ENCODE assay signal across 1 cellular context in genomic region chr1:204494281-204495077, GRCh38.
A peak's percentile ranks its signal among the peaks of the same experiment; 100 is the strongest.
TF ChIP-seq lines count a peak whose summit lies in the region.

A gene with protein sequence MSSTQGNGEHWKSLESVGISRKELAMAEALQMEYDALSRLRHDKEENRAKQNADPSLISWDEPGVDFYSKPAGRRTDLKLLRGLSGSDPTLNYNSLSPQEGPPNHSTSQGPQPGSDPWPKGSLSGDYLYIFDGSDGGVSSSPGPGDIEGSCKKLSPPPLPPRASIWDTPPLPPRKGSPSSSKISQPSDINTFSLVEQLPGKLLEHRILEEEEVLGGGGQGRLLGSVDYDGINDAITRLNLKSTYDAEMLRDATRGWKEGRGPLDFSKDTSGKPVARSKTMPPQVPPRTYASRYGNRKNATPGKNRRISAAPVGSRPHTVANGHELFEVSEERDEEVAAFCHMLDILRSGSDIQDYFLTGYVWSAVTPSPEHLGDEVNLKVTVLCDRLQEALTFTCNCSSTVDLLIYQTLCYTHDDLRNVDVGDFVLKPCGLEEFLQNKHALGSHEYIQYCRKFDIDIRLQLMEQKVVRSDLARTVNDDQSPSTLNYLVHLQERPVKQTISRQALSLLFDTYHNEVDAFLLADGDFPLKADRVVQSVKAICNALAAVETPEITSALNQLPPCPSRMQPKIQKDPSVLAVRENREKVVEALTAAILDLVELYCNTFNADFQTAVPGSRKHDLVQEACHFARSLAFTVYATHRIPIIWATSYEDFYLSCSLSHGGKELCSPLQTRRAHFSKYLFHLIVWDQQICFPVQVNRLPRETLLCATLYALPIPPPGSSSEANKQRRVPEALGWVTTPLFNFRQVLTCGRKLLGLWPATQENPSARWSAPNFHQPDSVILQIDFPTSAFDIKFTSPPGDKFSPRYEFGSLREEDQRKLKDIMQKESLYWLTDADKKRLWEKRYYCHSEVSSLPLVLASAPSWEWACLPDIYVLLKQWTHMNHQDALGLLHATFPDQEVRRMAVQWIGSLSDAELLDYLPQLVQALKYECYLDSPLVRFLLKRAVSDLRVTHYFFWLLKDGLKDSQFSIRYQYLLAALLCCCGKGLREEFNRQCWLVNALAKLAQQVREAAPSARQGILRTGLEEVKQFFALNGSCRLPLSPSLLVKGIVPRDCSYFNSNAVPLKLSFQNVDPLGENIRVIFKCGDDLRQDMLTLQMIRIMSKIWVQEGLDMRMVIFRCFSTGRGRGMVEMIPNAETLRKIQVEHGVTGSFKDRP (N-terminal part only) (minus strand): TSS chr1:204494805. CDS start chr1:204469802, 25,003 bp downstream.

TF ChIP-seq in GM12878, 131 proteins besides CTCF, POLR2A, EP300 and RAD21 (continued from another document and continues in another):
- TF ChIP-seq, protein P1, sequence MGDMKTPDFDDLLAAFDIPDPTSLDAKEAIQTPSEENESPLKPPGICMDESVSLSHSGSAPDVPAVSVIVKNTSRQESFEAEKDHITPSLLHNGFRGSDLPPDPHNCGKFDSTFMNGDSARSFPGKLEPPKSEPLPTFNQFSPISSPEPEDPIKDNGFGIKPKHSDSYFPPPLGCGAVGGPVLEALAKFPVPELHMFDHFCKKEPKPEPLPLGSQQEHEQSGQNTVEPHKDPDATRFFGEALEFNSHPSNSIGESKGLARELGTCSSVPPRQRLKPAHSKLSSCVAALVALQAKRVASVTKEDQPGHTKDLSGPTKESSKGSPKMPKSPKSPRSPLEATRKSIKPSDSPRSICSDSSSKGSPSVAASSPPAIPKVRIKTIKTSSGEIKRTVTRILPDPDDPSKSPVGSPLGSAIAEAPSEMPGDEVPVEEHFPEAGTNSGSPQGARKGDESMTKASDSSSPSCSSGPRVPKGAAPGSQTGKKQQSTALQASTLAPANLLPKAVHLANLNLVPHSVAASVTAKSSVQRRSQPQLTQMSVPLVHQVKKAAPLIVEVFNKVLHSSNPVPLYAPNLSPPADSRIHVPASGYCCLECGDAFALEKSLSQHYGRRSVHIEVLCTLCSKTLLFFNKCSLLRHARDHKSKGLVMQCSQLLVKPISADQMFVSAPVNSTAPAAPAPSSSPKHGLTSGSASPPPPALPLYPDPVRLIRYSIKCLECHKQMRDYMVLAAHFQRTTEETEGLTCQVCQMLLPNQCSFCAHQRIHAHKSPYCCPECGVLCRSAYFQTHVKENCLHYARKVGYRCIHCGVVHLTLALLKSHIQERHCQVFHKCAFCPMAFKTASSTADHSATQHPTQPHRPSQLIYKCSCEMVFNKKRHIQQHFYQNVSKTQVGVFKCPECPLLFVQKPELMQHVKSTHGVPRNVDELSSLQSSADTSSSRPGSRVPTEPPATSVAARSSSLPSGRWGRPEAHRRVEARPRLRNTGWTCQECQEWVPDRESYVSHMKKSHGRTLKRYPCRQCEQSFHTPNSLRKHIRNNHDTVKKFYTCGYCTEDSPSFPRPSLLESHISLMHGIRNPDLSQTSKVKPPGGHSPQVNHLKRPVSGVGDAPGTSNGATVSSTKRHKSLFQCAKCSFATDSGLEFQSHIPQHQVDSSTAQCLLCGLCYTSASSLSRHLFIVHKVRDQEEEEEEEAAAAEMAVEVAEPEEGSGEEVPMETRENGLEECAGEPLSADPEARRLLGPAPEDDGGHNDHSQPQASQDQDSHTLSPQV (IDR thresholded peaks at IDR 0.05) = 0 out of 2 replicates have a peak, but pooled peaks have one; percentile 64
- no peak for TF ChIP-seq YBX1 (IDR thresholded peaks at IDR 0.05)
- TF ChIP-seq RELA (IDR thresholded peaks at IDR 0.05; ENCODE audit: borderline replicate concordance, partially characterized antibody) = peak; percentile 13
- peak; percentile 54 for TF ChIP-seq NKRF (conservative IDR thresholded peaks at IDR 0.05)
- peak; percentile 1 for TF ChIP-seq BCL3 (IDR thresholded peaks at IDR 0.05; ENCODE audit: borderline replicate concordance, insufficient read depth, low read depth, low read length, poor library complexity, severe bottlenecking)
- TF ChIP-seq SKIL (IDR thresholded peaks at IDR 0.05; ENCODE audit: low read depth, poor library complexity, severe bottlenecking) = peak; percentile 79
- TF ChIP-seq STAT1 (conservative IDR thresholded peaks at IDR 0.05) = no peak
- TF ChIP-seq, protein P2, sequence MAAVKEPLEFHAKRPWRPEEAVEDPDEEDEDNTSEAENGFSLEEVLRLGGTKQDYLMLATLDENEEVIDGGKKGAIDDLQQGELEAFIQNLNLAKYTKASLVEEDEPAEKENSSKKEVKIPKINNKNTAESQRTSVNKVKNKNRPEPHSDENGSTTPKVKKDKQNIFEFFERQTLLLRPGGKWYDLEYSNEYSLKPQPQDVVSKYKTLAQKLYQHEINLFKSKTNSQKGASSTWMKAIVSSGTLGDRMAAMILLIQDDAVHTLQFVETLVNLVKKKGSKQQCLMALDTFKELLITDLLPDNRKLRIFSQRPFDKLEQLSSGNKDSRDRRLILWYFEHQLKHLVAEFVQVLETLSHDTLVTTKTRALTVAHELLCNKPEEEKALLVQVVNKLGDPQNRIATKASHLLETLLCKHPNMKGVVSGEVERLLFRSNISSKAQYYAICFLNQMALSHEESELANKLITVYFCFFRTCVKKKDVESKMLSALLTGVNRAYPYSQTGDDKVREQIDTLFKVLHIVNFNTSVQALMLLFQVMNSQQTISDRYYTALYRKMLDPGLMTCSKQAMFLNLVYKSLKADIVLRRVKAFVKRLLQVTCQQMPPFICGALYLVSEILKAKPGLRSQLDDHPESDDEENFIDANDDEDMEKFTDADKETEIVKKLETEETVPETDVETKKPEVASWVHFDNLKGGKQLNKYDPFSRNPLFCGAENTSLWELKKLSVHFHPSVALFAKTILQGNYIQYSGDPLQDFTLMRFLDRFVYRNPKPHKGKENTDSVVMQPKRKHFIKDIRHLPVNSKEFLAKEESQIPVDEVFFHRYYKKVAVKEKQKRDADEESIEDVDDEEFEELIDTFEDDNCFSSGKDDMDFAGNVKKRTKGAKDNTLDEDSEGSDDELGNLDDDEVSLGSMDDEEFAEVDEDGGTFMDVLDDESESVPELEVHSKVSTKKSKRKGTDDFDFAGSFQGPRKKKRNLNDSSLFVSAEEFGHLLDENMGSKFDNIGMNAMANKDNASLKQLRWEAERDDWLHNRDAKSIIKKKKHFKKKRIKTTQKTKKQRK (IDR thresholded peaks at IDR 0.05; ENCODE audit: low read depth, low read length) = no peak
- TF ChIP-seq LARP7 (IDR thresholded peaks at IDR 0.05) = peak; percentile 86
- no peak for TF ChIP-seq ZNF274 (IDR thresholded peaks at IDR 0.05; ENCODE audit: insufficient read depth, insufficient read length)
- TF ChIP-seq CREB1 (IDR thresholded peaks at IDR 0.05; ENCODE audit: low read depth) = no peak
- TF ChIP-seq IRF4 (IDR thresholded peaks at IDR 0.05; ENCODE audit: low read depth, low read length) = peak; percentile 16; the same call in 1 of the 2 replicates
- TF ChIP-seq, protein P3, sequence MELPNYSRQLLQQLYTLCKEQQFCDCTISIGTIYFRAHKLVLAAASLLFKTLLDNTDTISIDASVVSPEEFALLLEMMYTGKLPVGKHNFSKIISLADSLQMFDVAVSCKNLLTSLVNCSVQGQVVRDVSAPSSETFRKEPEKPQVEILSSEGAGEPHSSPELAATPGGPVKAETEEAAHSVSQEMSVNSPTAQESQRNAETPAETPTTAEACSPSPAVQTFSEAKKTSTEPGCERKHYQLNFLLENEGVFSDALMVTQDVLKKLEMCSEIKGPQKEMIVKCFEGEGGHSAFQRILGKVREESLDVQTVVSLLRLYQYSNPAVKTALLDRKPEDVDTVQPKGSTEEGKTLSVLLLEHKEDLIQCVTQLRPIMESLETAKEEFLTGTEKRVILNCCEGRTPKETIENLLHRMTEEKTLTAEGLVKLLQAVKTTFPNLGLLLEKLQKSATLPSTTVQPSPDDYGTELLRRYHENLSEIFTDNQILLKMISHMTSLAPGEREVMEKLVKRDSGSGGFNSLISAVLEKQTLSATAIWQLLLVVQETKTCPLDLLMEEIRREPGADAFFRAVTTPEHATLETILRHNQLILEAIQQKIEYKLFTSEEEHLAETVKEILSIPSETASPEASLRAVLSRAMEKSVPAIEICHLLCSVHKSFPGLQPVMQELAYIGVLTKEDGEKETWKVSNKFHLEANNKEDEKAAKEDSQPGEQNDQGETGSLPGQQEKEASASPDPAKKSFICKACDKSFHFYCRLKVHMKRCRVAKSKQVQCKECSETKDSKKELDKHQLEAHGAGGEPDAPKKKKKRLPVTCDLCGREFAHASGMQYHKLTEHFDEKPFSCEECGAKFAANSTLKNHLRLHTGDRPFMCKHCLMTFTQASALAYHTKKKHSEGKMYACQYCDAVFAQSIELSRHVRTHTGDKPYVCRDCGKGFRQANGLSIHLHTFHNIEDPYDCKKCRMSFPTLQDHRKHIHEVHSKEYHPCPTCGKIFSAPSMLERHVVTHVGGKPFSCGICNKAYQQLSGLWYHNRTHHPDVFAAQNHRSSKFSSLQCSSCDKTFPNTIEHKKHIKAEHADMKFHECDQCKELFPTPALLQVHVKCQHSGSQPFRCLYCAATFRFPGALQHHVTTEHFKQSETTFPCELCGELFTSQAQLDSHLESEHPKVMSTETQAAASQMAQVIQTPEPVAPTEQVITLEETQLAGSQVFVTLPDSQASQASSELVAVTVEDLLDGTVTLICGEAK (IDR thresholded peaks at IDR 0.05; ENCODE audit: borderline replicate concordance) = peak; percentile 63; the same call in 1 of the 2 replicates
- TF ChIP-seq MXI1 (IDR thresholded peaks at IDR 0.05; ENCODE audit: low read depth, low read length) = no peak
- no peak for TF ChIP-seq TCF7 (IDR thresholded peaks at IDR 0.05; ENCODE audit: borderline replicate concordance)
- no peak for TF ChIP-seq STAT3 (IDR thresholded peaks at IDR 0.05; ENCODE audit: low read depth, low read length)
- no peak for TF ChIP-seq ATF7 (IDR thresholded peaks at IDR 0.05; ENCODE audit: low read depth)
- TF ChIP-seq, protein P4, sequence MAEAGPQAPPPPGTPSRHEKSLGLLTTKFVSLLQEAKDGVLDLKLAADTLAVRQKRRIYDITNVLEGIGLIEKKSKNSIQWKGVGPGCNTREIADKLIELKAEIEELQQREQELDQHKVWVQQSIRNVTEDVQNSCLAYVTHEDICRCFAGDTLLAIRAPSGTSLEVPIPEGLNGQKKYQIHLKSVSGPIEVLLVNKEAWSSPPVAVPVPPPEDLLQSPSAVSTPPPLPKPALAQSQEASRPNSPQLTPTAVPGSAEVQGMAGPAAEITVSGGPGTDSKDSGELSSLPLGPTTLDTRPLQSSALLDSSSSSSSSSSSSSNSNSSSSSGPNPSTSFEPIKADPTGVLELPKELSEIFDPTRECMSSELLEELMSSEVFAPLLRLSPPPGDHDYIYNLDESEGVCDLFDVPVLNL (IDR thresholded peaks at IDR 0.05; ENCODE audit: low read depth, low read length) = no peak
- peak; percentile 30; the same call in 1 of the 2 replicates for TF ChIP-seq PML (IDR thresholded peaks at IDR 0.05; ENCODE audit: low read length)
- no peak for TF ChIP-seq RAD51 (IDR thresholded peaks at IDR 0.05)
- TF ChIP-seq POU2F2 (IDR thresholded peaks at IDR 0.05; ENCODE audit: borderline replicate concordance, low read depth, low read length) = peak; percentile 48; the same call in 1 of the 3 replicates
- TF ChIP-seq GATAD2B (conservative IDR thresholded peaks at IDR 0.05; ENCODE audit: low read depth) = peak; percentile 84
- no peak for TF ChIP-seq GABPA (IDR thresholded peaks at IDR 0.05; ENCODE audit: low read depth)
- TF ChIP-seq MEF2A (IDR thresholded peaks at IDR 0.05; ENCODE audit: insufficient read depth, low read depth, low read length) = 0 out of 2 replicates have a peak, but pooled peaks have one; percentile 14
- TF ChIP-seq IKZF1 (conservative IDR thresholded peaks at IDR 0.05) = peak; percentile 83
- TF ChIP-seq SMAD1 (IDR thresholded peaks at IDR 0.05; ENCODE audit: low read depth, partially characterized antibody) = no peak
- TF ChIP-seq SMARCA5 (IDR thresholded peaks at IDR 0.05) = peak; percentile 85
- peak; percentile 44; the same call in 1 of the 2 replicates for TF ChIP-seq RUNX3 (IDR thresholded peaks at IDR 0.05; ENCODE audit: low read length)
- TF ChIP-seq CHD2 (IDR thresholded peaks at IDR 0.05; ENCODE audit: borderline replicate concordance, low read depth, low read length) = no peak
- no peak for TF ChIP-seq JUNB (IDR thresholded peaks at IDR 0.05)
- no peak; a peak in 1 of 4 replicates for TF ChIP-seq ETV6 (conservative IDR thresholded peaks at IDR 0.05 in 1 of 2, IDR thresholded peaks at IDR 0.05 in 1 of 2; ENCODE audit: borderline replicate concordance in 1 of 2, low read depth in 1 of 2)
- TF ChIP-seq SUPT20H (IDR thresholded peaks at IDR 0.05; ENCODE audit: borderline replicate concordance, control insufficient read depth, low read depth, low read length) = no peak
- no peak for TF ChIP-seq SP1 (IDR thresholded peaks at IDR 0.05; ENCODE audit: low read depth, low read length)
- no peak for TF ChIP-seq HDAC6 (IDR thresholded peaks at IDR 0.05; ENCODE audit: unreplicated experiment)
- peak; percentile 70 for TF ChIP-seq BACH1 (IDR thresholded peaks at IDR 0.05; ENCODE audit: borderline replicate concordance)
- no peak; the same call in 1 of the 2 replicates for TF ChIP-seq YY1 (IDR thresholded peaks at IDR 0.05; ENCODE audit: low read depth, low read length)
